ENCODE assay signal across 29 cellular contexts in genomic region chr14:84533181-84533580, GRCh38.
"Had no signal": no experiment of that assay in that cellular context is flagged by ENCODE, and none has a peak within 500 bp of the region (broad histone marks: within the 10 kb centered on the region; RNA-seq: fewer than 3 reads in every experiment).

No MANE protein-coding gene starts in this region.

- H3K27ac ChIP-seq: neutrophil, pancreas, prostate gland, right lobe of liver, sigmoid colon, spleen, suprapubic skin, testis, tibial artery, transverse colon, upper lobe of right lung, uterus had no signal

- H3K27me3 ChIP-seq: neutrophil, pancreas, right lobe of liver, sigmoid colon, spleen, suprapubic skin, testis, tibial artery, transverse colon, upper lobe of right lung, uterus had no signal

- H3K4me1 Mint-ChIP-seq: naive thymus-derived CD4-positive, alpha-beta T cell; natural killer cell; nephron; stimulated activated memory B cell treated with anti-CD40 and anti-IgM and Interleukin-4, amounts not matched to agents 10 μg/mL and 1 μg/mL and 100 μg/mL, for 72 hours; stimulated activated naive CD8-positive, alpha-beta T cell treated with anti-CD3 and anti-CD28 coated beads, Interleukin-15, amount 100 ng/mL, for 72 hours had no signal

- H3K9me3 Mint-ChIP-seq: nephron; stimulated activated naive CD8-positive, alpha-beta T cell treated with anti-CD3 and anti-CD28 coated beads, Interleukin-15, amount 100 ng/mL, for 72 hours; type B pancreatic cell had no signal

- DNase-seq: naive thymus-derived CD4-positive, alpha-beta T cell; natural killer cell; nucleus accumbens; pancreas; right cardiac atrium; right lobe of liver; sigmoid colon; small intestine; spleen; stimulated activated CD4-positive, alpha-beta T cell treated with anti-CD3 and anti-CD28 coated beads, Interleukin-12 subunit alpha, Interleukin-12 subunit beta, amount 100 ng/mL, for 4 hours; stimulated activated CD4-positive, alpha-beta T cell treated with anti-CD3 and anti-CD28 coated beads, Interleukin-1b, Interleukin-23, amount 100 ng/mL, for 48 hours; stimulated activated CD4-positive, alpha-beta T cell treated with anti-CD3 and anti-CD28 coated beads, Interleukin-4, amount 100 ng/mL, for 1 hour; stimulated activated CD4-positive, alpha-beta T cell treated with anti-CD3 and anti-CD28 coated beads, Interleukin-4, amount 100 ng/mL, for 4 hours; stimulated activated CD8-positive, alpha-beta memory T cell treated with anti-CD3 and anti-CD28 coated beads, Interleukin-4, amount 100 ng/mL, for 48 hours; stimulated activated naive CD4-positive, alpha-beta T cell; stimulated activated naive CD8-positive, alpha-beta T cell treated with anti-CD3 and anti-CD28 coated beads, Interleukin-15, amount 100 ng/mL, for 72 hours; stimulated activated naive CD8-positive, alpha-beta T cell treated with anti-CD3 and anti-CD28 coated beads, Interleukin-15, Interleukin-2, amounts not matched to agents 100 U/mL and 50 U/mL, for 24 hours; substantia nigra; testis; tibial artery; transverse colon; upper lobe of right lung; uterus had no signal

- H3K36me3 ChIP-seq: neutrophil, pancreas, prostate gland, right lobe of liver, sigmoid colon, spleen, suprapubic skin, tibial artery, transverse colon, upper lobe of right lung, uterus had no signal

- H3K27ac Mint-ChIP-seq: naive thymus-derived CD4-positive, alpha-beta T cell; natural killer cell; nephron; stimulated activated memory B cell treated with anti-CD40 and anti-IgM and Interleukin-4, amounts not matched to agents 10 μg/mL and 1 μg/mL and 100 μg/mL, for 72 hours; stimulated activated naive CD8-positive, alpha-beta T cell treated with anti-CD3 and anti-CD28 coated beads, Interleukin-15, amount 100 ng/mL, for 72 hours; type B pancreatic cell had no signal

- H3K9me3 ChIP-seq: neutrophil, pancreas, prostate gland, right lobe of liver, suprapubic skin, testis, tibial artery, transverse colon, upper lobe of right lung, uterus had no signal

- H3K4me1 ChIP-seq: pancreas, prostate gland, right lobe of liver, sigmoid colon, spleen, suprapubic skin, testis, tibial artery, transverse colon, upper lobe of right lung, uterus had no signal

- H3K4me3 ChIP-seq: pancreas, prostate gland, right lobe of liver, sigmoid colon, spleen, suprapubic skin, testis, tibial artery, transverse colon, upper lobe of right lung, uterus had no signal

- H3K36me3 Mint-ChIP-seq: naive thymus-derived CD4-positive, alpha-beta T cell; stimulated activated memory B cell treated with anti-CD40 and anti-IgM and Interleukin-4, amounts not matched to agents 10 μg/mL and 1 μg/mL and 100 μg/mL, for 72 hours; type B pancreatic cell had no signal

- H3K27me3 Mint-ChIP-seq: naive thymus-derived CD4-positive, alpha-beta T cell; stimulated activated memory B cell treated with anti-CD40 and anti-IgM and Interleukin-4, amounts not matched to agents 10 μg/mL and 1 μg/mL and 100 μg/mL, for 72 hours; stimulated activated naive CD8-positive, alpha-beta T cell treated with anti-CD3 and anti-CD28 coated beads, Interleukin-15, amount 100 ng/mL, for 72 hours; type B pancreatic cell had no signal

- H3K4me3 Mint-ChIP-seq: naive thymus-derived CD4-positive, alpha-beta T cell; natural killer cell; nephron; stimulated activated memory B cell treated with anti-CD40 and anti-IgM and Interleukin-4, amounts not matched to agents 10 μg/mL and 1 μg/mL and 100 μg/mL, for 72 hours; stimulated activated naive CD8-positive, alpha-beta T cell treated with anti-CD3 and anti-CD28 coated beads, Interleukin-15, amount 100 ng/mL, for 72 hours; type B pancreatic cell had no signal
